In genomic region chr6:114024746-114025145, GRCh38 we compare ENCODE assay signal across 19 cellular contexts. TPM values are rescaled to one million over a fixed set of nuclear protein-coding genes. Genes with fewer than 3 reads are reported as not detected.
DNase-seq lines count a peak whose midpoint lies in the region; ATAC-seq and TF ChIP-seq lines count a peak whose summit lies in the region.
"Had no signal": no experiment of that assay in that cellular context is flagged by ENCODE, and none has a peak within 500 bp of the region (broad histone marks: within the 10 kb centered on the region; RNA-seq: fewer than 3 reads in every experiment).

No MANE protein-coding gene starts in this region.

- no peak overlapping the region for H3K4me3 ChIP-seq in skeletal muscle cell (ENCODE audit: low read depth, low read length)
- H3K4me3 ChIP-seq: GM23248 had no signal

- no peak for TF ChIP-seq CTCF in chondrocyte (IDR thresholded peaks at IDR 0.05)

- no peak for ATAC-seq in GM21367 (IDR thresholded peaks at IDR 0.05; ENCODE audit: unreplicated experiment)

- no peaks in the 10 kb centered on the region for H3K4me1 Mint-ChIP-seq in chondrocyte (ENCODE audit: low read depth)
- H3K4me1 Mint-ChIP-seq: B cell, H9 had no signal

- H3K9me3 Mint-ChIP-seq in chondrocyte (ENCODE audit: low read depth), result no peaks in the 10 kb centered on the region
- H3K9me3 Mint-ChIP-seq: H9 had no signal

- no peak overlapping the region for H3K27ac Mint-ChIP-seq in chondrocyte (ENCODE audit: unreplicated experiment)
- H3K27ac Mint-ChIP-seq: B cell, H9 had no signal

- no peaks in the 10 kb centered on the region for H3K27me3 Mint-ChIP-seq in chondrocyte (ENCODE audit: low read depth)

- no peak overlapping the region for H3K4me3 Mint-ChIP-seq in chondrocyte (ENCODE audit: unreplicated experiment)
- H3K4me3 Mint-ChIP-seq: B cell, H9 had no signal

- no peaks in the 10 kb centered on the region for H3K36me3 Mint-ChIP-seq in chondrocyte (ENCODE audit: low read depth)

- DNase-seq in EH (ENCODE audit: low read depth) (peak; percentile 45), NCI-H69 (lab: John Stamatoyannopoulos, UW) (peak; percentile 5), fibroblast of gingiva (ENCODE audit: low read depth) (peak; percentile 10), skeletal muscle cell (ENCODE audit: low read depth) (peak; percentile 20), chondrocyte (ENCODE audit: low spot score) (no peak), GF-D8 (lab: John Stamatoyannopoulos, UW) (no peak)
- DNase-seq: DMS53, GM23248, H9, KG1, MV-4-11, NCI-H1105 treated with DMSO at 0.1 percent for 48 hours, NCI-H2029 treated with DMSO at 0.1 percent for 48 hours, NCI-H2171, NCI-H345, NCI-H526, Right ventricle myocardium superior had no signal

RNA-seq across cellular contexts. Expression of gene HDAC2, which starts 53.8 kb away (rescaled TPM):
- 104 to 116 TPM (median 104 TPM) in 3 replicates for total RNA-seq in chondrocyte

Comparison
In these comparisons a context has a peak if more than half of its experiments do, and no peak if none do; other contexts are left out.
1. DNase-seq: peak in EH (single experiment), NCI-H69 (single experiment), fibroblast of gingiva (single experiment) and skeletal muscle cell (single experiment); none in chondrocyte (single experiment) and GF-D8 (single experiment).